Comparison of ENCODE assay signal across 17 cellular contexts in genomic region chr13:111946214-111946613, GRCh38.
"Had no signal": no experiment of that assay in that cellular context is flagged by ENCODE, and none has a peak within 500 bp of the region (broad histone marks: within the 10 kb centered on the region; RNA-seq: fewer than 3 reads in every experiment).

No MANE protein-coding gene starts in this region.

- H3K4me1 ChIP-seq: esophagus squamous epithelium, tibial nerve had no signal

- H3K4me2 ChIP-seq: smooth muscle cell had no signal

- H3K27ac ChIP-seq: epithelial cell of prostate, esophagus squamous epithelium, neutrophil, tibial nerve had no signal

- ATAC-seq: activated CD8-positive, alpha-beta T cell treated with anti-CD3 and anti-CD28 coated beads, Interleukin-2, amount 10 ng/mL, durations not matched to agents 7 days and 5 days; activated naive CD8-positive, alpha-beta T cell treated with anti-CD3 and anti-CD28 coated beads, Interleukin-2, amount 50 U/mL, for 24 hours; left ventricle myocardium superior; stimulated activated naive B cell treated with anti-CD40 and anti-IgM and Interleukin-4, amounts not matched to agents 10 μg/mL and 1 μg/mL and 100 μg/mL, for 72 hours had no signal

- H3K27me3 ChIP-seq: neutrophil, tibial nerve had no signal

- DNase-seq: activated B cell treated with CpG ODN at 0.5 μM for 24 hours; activated CD8-positive, alpha-beta T cell treated with anti-CD3 and anti-CD28 coated beads, Interleukin-2, amount 10 ng/mL, durations not matched to agents 7 days and 5 days; activated naive CD8-positive, alpha-beta T cell treated with anti-CD3 and anti-CD28 coated beads, Interleukin-2, amount 50 U/mL, for 24 hours; activated T-cell treated with anti-CD3 and anti-CD28 coated beads, Interleukin-2, amount 50 U/mL, for 24 hours; amygdala; central memory CD4-positive, alpha-beta T cell; effector CD4-positive, alpha-beta T cell; esophagus squamous epithelium; left ventricle myocardium superior; stimulated activated CD4-positive, alpha-beta T cell treated with anti-CD3 and anti-CD28 coated beads, Interleukin-15, amount 100 ng/mL, for 24 hours; stimulated activated CD4-positive, alpha-beta T cell treated with anti-CD3 and anti-CD28 coated beads, Interleukin-2, amount 100 ng/mL, for 24 hours; stimulated activated naive B cell treated with anti-CD40 and anti-IgM and Interleukin-4, amounts not matched to agents 10 μg/mL and 1 μg/mL and 100 μg/mL, for 72 hours; T-helper 1 cell had no signal

- H3K9me3 ChIP-seq: neutrophil had no signal

- H3K4me3 ChIP-seq: esophagus squamous epithelium, smooth muscle cell, tibial nerve had no signal

- H3K36me3 ChIP-seq: esophagus squamous epithelium, neutrophil, tibial nerve had no signal
